Comparison of ENCODE assay signal across 24 cellular contexts in genomic region chr5:76298852-76299251, GRCh38.
"Had no signal": no experiment of that assay in that cellular context is flagged by ENCODE, and none has a peak within 500 bp of the region (broad histone marks: within the 10 kb centered on the region; RNA-seq: fewer than 3 reads in every experiment).

No MANE protein-coding gene starts in this region.

- H3K4me3 ChIP-seq: cardiac muscle cell, gastroesophageal sphincter, heart right ventricle, lung, smooth muscle cell, uterus had no signal

- H3K27ac Mint-ChIP-seq: stimulated activated naive B cell treated with anti-CD40 and anti-IgM and Interleukin-4, amounts not matched to agents 10 μg/mL and 1 μg/mL and 100 μg/mL, for 72 hours had no signal

- H3K4me3 Mint-ChIP-seq: activated CD8-positive, alpha-beta T cell treated with anti-CD3 and anti-CD28 coated beads, Interleukin-2, amount 10 ng/mL, durations not matched to agents 7 days and 5 days; activated T-cell treated with anti-CD3 and anti-CD28 coated beads, Interleukin-2, amount 50 U/mL, for 24 hours; neural crest cell; stimulated activated naive B cell treated with anti-CD40 and anti-IgM and Interleukin-4, amounts not matched to agents 10 μg/mL and 1 μg/mL and 100 μg/mL, for 72 hours had no signal

- H3K36me3 ChIP-seq: cardiac muscle cell, gastroesophageal sphincter, heart right ventricle, uterus had no signal

- ATAC-seq: gastroesophageal sphincter; heart right ventricle; left cardiac atrium; sciatic nerve; stimulated activated naive B cell treated with anti-CD40 and anti-IgM and Interleukin-4, amounts not matched to agents 10 μg/mL and 1 μg/mL and 100 μg/mL, for 72 hours had no signal

- H3K27me3 ChIP-seq: cardiac muscle cell, gastroesophageal sphincter, uterus had no signal

- H3K27ac ChIP-seq: cardiac muscle cell, epithelial cell of prostate, gastroesophageal sphincter, heart right ventricle, uterus had no signal

- H3K9me3 ChIP-seq: gastroesophageal sphincter, heart right ventricle, uterus had no signal

- H3K4me2 ChIP-seq: smooth muscle cell had no signal

- H3K4me1 ChIP-seq: gastroesophageal sphincter, uterus had no signal

- H3K36me3 Mint-ChIP-seq: stimulated activated naive B cell treated with anti-CD40 and anti-IgM and Interleukin-4, amounts not matched to agents 10 μg/mL and 1 μg/mL and 100 μg/mL, for 72 hours had no signal

- DNase-seq: activated CD4-positive, alpha-beta T cell treated with anti-CD3 and anti-CD28 coated beads for 48 hours; activated CD4-positive, CD25-positive, alpha-beta regulatory T cell; activated CD8-positive, alpha-beta T cell treated with anti-CD3 and anti-CD28 coated beads, Interleukin-2, amount 10 ng/mL, durations not matched to agents 7 days and 5 days; activated naive CD4-positive, alpha-beta T cell; activated T-cell treated with anti-CD3 and anti-CD28 coated beads, Interleukin-2, amount 50 U/mL, for 24 hours; cortex of kidney; heart right ventricle; islet precursor cell; left cardiac atrium; occipital lobe; stimulated activated CD4-positive, alpha-beta T cell treated with anti-CD3 and anti-CD28 coated beads, Interleukin-15, amount 100 ng/mL, for 24 hours; stimulated activated CD8-positive, alpha-beta memory T cell treated with anti-CD3 and anti-CD28 coated beads, Interleukin-4, amount 100 ng/mL, for 48 hours; stimulated activated naive B cell treated with anti-CD40 and anti-IgM and Interleukin-4, amounts not matched to agents 10 μg/mL and 1 μg/mL and 100 μg/mL, for 72 hours; trophoblast cell; uterus had no signal

- H3K4me1 Mint-ChIP-seq: neural crest cell had no signal

- H3K9me3 Mint-ChIP-seq: activated T-cell treated with anti-CD3 and anti-CD28 coated beads, Interleukin-2, amount 50 U/mL, for 24 hours; activated T-helper 2 cell treated with anti-CD3 and anti-CD28 coated beads, Interferon-gamma antibody, Interleukin-2, Interleukin-4, amounts not matched to agents 10 μg/mL and 5 μg/mL and 100 μg/mL, durations not matched to agents 14 hours and 24 hours and 36 hours; naive thymus-derived CD4-positive, alpha-beta T cell; neural crest cell; stimulated activated naive B cell treated with anti-CD40 and anti-IgM and Interleukin-4, amounts not matched to agents 10 μg/mL and 1 μg/mL and 100 μg/mL, for 72 hours had no signal
